Comparison of ENCODE assay signal across 1 cellular context in genomic region chr11:57126766-57127400, GRCh38.
TF ChIP-seq lines count a peak whose summit lies in the region.

No MANE protein-coding gene starts in this region.

TF ChIP-seq in K562, 482 proteins besides CTCF, POLR2A, EP300 and RAD21 (continued from another document and continues in another):
- TF ChIP-seq ZNF609 (CRISPR knock-in tag; IDR thresholded peaks at IDR 0.05; ENCODE audit: borderline replicate concordance) (no peak), ZNF445 (CRISPR knock-in tag; IDR thresholded peaks at IDR 0.05; ENCODE audit: low read depth) (no peak), PTTG1 (tag; IDR thresholded peaks at IDR 0.05; ENCODE audit: low read depth) (no peak), SUPT5H (IDR thresholded peaks at IDR 0.05) (no peak), WHSC1 (IDR thresholded peaks at IDR 0.05; ENCODE audit: low read length) (no peak), C11orf30 (IDR thresholded peaks at IDR 0.05; ENCODE audit: low read depth) (no peak), THAP12 (CRISPR knock-in tag; IDR thresholded peaks at IDR 0.05) (no peak), KHSRP (IDR thresholded peaks at IDR 0.05) (no peak), RFX5 (IDR thresholded peaks at IDR 0.05; ENCODE audit: low read depth, low read length) (no peak), MCM3 (IDR thresholded peaks at IDR 0.05) (no peak), HNRNPL (IDR thresholded peaks at IDR 0.05; ENCODE audit: low read depth, low read length) (no peak), TAF1 (IDR thresholded peaks at IDR 0.05; ENCODE audit: control insufficient read depth, extremely low read depth, insufficient read depth, low read length, severe bottlenecking) (no peak), CBX2 (IDR thresholded peaks at IDR 0.05; ENCODE audit: insufficient read depth, low read length, poor library complexity, severe bottlenecking) (no peak), PHB (CRISPR knock-in tag; IDR thresholded peaks at IDR 0.05) (no peak), ZC3H8 (IDR thresholded peaks at IDR 0.05) (no peak), ZNF561 (CRISPR knock-in tag; conservative IDR thresholded peaks at IDR 0.05) (no peak), SETDB1 (IDR thresholded peaks at IDR 0.05; ENCODE audit: low read length) (no peak), ILK (tag; IDR thresholded peaks at IDR 0.05; ENCODE audit: borderline replicate concordance, low read depth) (no peak), BRCA1 (IDR thresholded peaks at IDR 0.05) (no peak), BRCA1 (CRISPR knock-in tag; IDR thresholded peaks at IDR 0.05) (no peak), ATF6 (CRISPR knock-in tag; IDR thresholded peaks at IDR 0.05) (no peak), SIN3B (IDR thresholded peaks at IDR 0.05; ENCODE audit: low read depth) (no peak), ZNF224 (CRISPR knock-in tag; IDR thresholded peaks at IDR 0.05) (no peak), EWSR1 (IDR thresholded peaks at IDR 0.05; ENCODE audit: borderline replicate concordance, low read depth, partially characterized antibody) (no peak), ADNP (tag; IDR thresholded peaks at IDR 0.05) (no peak), FIP1L1 (IDR thresholded peaks at IDR 0.05; ENCODE audit: low read depth, low read length, poor library complexity, severe bottlenecking) (no peak), NEUROD1 (IDR thresholded peaks at IDR 0.05; ENCODE audit: borderline replicate concordance, low read depth, low read length, partially characterized antibody) (no peak), CBFA2T3 (IDR thresholded peaks at IDR 0.05) (peak; percentile 92), POLR2AphosphoS5 (IDR thresholded peaks at IDR 0.05; ENCODE audit: control insufficient read depth, insufficient read depth, low read depth, low read length) (peak; percentile 63; the same call in 1 of the 2 replicates), HDAC8 (tag; IDR thresholded peaks at IDR 0.05) (no peak), TCF15 (CRISPR knock-in tag; IDR thresholded peaks at IDR 0.05) (no peak), ATF3 (IDR thresholded peaks at IDR 0.05) (peak; percentile 51; the same call in 1 of the 2 replicates), ATF3 (CRISPR knock-in tag; conservative IDR thresholded peaks at IDR 0.05) (no peak), BACH1 (tag; IDR thresholded peaks at IDR 0.05) (no peak), ZBTB34 (CRISPR knock-in tag; IDR thresholded peaks at IDR 0.05) (no peak), PPARD (CRISPR knock-in tag; IDR thresholded peaks at IDR 0.05) (no peak), ZFX (CRISPR knock-in tag; IDR thresholded peaks at IDR 0.05) (no peak), NR2F6 (CRISPR knock-in tag; IDR thresholded peaks at IDR 0.05) (no peak), ZNF699 (CRISPR knock-in tag; IDR thresholded peaks at IDR 0.05; ENCODE audit: insufficient replicate concordance) (no peak), NELFE (IDR thresholded peaks at IDR 0.05; ENCODE audit: insufficient read depth, insufficient read length) (no peak), ETS2 (tag; IDR thresholded peaks at IDR 0.05; ENCODE audit: borderline replicate concordance, poor library complexity, severe bottlenecking) (no peak), HDAC6 (IDR thresholded peaks at IDR 0.05; ENCODE audit: low read depth, low read length) (no peak), MIER1 (IDR thresholded peaks at IDR 0.05; ENCODE audit: low read depth) (no peak), NRF1 (conservative IDR thresholded peaks at IDR 0.05 in 1 of 2, IDR thresholded peaks at IDR 0.05 in 1 of 2) (peak; percentile 23 to 26; a peak in 1 of 4 replicates), SMARCC2 (IDR thresholded peaks at IDR 0.05; ENCODE audit: low read depth) (peak; percentile 32; the same call in 1 of the 2 replicates), FOXJ2 (tag; IDR thresholded peaks at IDR 0.05) (no peak), TEAD2 (tag; IDR thresholded peaks at IDR 0.05) (no peak), DEAF1 (CRISPR knock-in tag; IDR thresholded peaks at IDR 0.05) (no peak), ZNF398 (CRISPR knock-in tag; IDR thresholded peaks at IDR 0.05) (no peak), MCM2 (IDR thresholded peaks at IDR 0.05; ENCODE audit: low read depth) (no peak), ZNF354B (CRISPR knock-in tag; IDR thresholded peaks at IDR 0.05) (no peak), PATZ1 (CRISPR knock-in tag; IDR thresholded peaks at IDR 0.05; ENCODE audit: borderline replicate concordance) (no peak), CCAR2 (IDR thresholded peaks at IDR 0.05; ENCODE audit: low read depth, low read length) (no peak), SRF (CRISPR knock-in tag; IDR thresholded peaks at IDR 0.05) (peak in 1 of 2 experiments; percentile 97; a peak in 2 of 4 replicates), ZNF184 (CRISPR knock-in tag; IDR thresholded peaks at IDR 0.05) (no peak), ZBTB17 (CRISPR knock-in tag; IDR thresholded peaks at IDR 0.05) (no peak), ZBTB1 (CRISPR knock-in tag; IDR thresholded peaks at IDR 0.05; ENCODE audit: borderline replicate concordance, low read depth) (no peak), ZNF717 (CRISPR knock-in tag; IDR thresholded peaks at IDR 0.05) (no peak), HLTF (IDR thresholded peaks at IDR 0.05) (no peak), ZNF23 (CRISPR knock-in tag; IDR thresholded peaks at IDR 0.05) (no peak)
